ENCODE assay signal across 10 cellular contexts in the genomic region with DNA sequence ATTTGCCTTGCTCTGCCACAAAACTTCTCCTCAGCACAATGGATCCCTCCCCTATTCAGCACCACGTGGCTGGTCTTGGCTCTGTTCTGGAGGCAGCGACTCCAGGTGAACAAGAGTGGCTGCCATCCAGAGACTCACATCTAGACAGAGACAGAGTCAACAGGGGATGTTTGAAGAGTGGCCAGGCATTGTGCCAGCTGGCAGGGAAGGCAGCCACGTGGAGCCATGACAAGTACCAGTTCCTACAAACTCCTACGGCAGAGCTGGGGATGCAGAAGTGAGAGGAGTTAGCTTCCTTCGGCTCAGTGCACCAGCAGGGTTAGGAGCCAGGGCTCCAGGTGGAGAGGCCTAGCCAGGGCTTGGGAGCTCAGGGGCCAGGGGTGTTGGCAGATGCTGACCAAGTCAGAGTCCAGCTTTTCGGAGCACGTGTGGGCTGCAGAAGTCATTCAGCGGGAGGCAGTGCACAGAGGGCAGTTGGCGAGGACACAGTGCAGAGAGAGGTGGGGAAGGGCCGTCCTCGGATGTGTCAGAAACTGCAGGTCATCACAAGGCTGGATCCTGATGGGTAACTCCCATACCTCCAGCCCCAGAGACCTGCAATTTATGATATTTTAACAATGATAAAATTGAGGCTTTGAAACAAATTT.
DNase-seq lines count a peak whose midpoint lies in the region; ATAC-seq, FAIRE-seq and TF ChIP-seq lines count a peak whose summit lies in the region.
"Had no signal": no experiment of that assay in that cellular context is flagged by ENCODE, and none has a peak within 500 bp of the region (broad histone marks: within the 10 kb centered on the region; RNA-seq: fewer than 3 reads in every experiment).

No MANE protein-coding gene starts in this region.

- peak; percentile 96 for DNase-seq in DMS153 treated with DMSO at 0.1 percent for 48 hours (lab: John Stamatoyannopoulos, UW; ENCODE audit: unreplicated experiment)
- peak; percentile 85 for DNase-seq in NCI-H2196 (lab: John Stamatoyannopoulos, UW; ENCODE audit: unreplicated experiment)
- peak; percentile 48 to 53 for DNase-seq in dermis microvascular lymphatic vessel endothelial cell (ENCODE audit: low read depth in 2 of 2)
- DNase-seq in omental fat pad (ENCODE audit: low spot score), result no peak
- no peak for DNase-seq in D341Med (ENCODE audit: low spot score)
- DNase-seq in NCI-H187 (lab: John Stamatoyannopoulos, UW), result no peak
- no peak for DNase-seq in GM12891 (ENCODE audit: insufficient read length, low spot score)
- DNase-seq: activated CD4-positive, alpha-beta T cell treated with anti-CD3 and anti-CD28 coated beads for 1 hour; DND-41 had no signal

- no peak for TF ChIP-seq CTCF in omental fat pad (IDR thresholded peaks at IDR 0.05)

- no peak for FAIRE-seq in GM12891 (lab: Jason Lieb, UNC)

- ATAC-seq in omental fat pad (ENCODE audit: low FRiP score), result peak; percentile 53
- no peak for ATAC-seq in HG03460 (IDR thresholded peaks at IDR 0.05; ENCODE audit: unreplicated experiment)

- TF ChIP-seq POLR2A in GM12891 (IDR thresholded peaks at IDR 0.05; ENCODE audit: low read depth, low read length), result no peak

TF ChIP-seq in GM12891, 5 proteins besides CTCF, POLR2A, EP300 and RAD21:
- no peak for TF ChIP-seq POLR2AphosphoS5 (IDR thresholded peaks at IDR 0.05; ENCODE audit: low read depth, low read length)
- no peak for TF ChIP-seq PAX5 (IDR thresholded peaks at IDR 0.05; ENCODE audit: insufficient read depth, low read length, severe bottlenecking)
- TF ChIP-seq POU2F2 (IDR thresholded peaks at IDR 0.05; ENCODE audit: low read depth, low read length), result no peak
- TF ChIP-seq SPI1 (IDR thresholded peaks at IDR 0.05; ENCODE audit: low read depth, low read length), result no peak
- TF ChIP-seq TAF1 (IDR thresholded peaks at IDR 0.05; ENCODE audit: low read depth, low read length), result no peak
TF ChIP-seq in GM12891: peak in this region for 0.

Comparison
In these comparisons a context has a peak if more than half of its experiments do, and no peak if none do; other contexts are left out.
1. DNase-seq: peak in DMS153 treated with DMSO at 0.1 percent for 48 hours (single experiment), NCI-H2196 (single experiment) and dermis microvascular lymphatic vessel endothelial cell (2 of 2); none in omental fat pad (single experiment), D341Med (single experiment), NCI-H187 (0 of 2) and GM12891 (single experiment).